10 cellular contexts compared by ENCODE assay signal in genomic region chr2:233083782-233084181, GRCh38. TPM values are rescaled to one million over a fixed set of nuclear protein-coding genes. Genes with fewer than 3 reads are reported as not detected.
DNase-seq lines count a peak whose midpoint lies in the region; ATAC-seq and TF ChIP-seq lines count a peak whose summit lies in the region.
"Had no signal": no experiment of that assay in that cellular context is flagged by ENCODE, and none has a peak within 500 bp of the region (broad histone marks: within the 10 kb centered on the region; RNA-seq: fewer than 3 reads in every experiment).

No MANE protein-coding gene starts in this region.

- peaks cover 86% of the 10 kb centered on the region for H3K4me1 Mint-ChIP-seq in activated CD4-positive, alpha-beta T cell treated with anti-CD3 and anti-CD28 coated beads, Interleukin-2, amount 10 ng/mL, durations not matched to agents 7 days and 5 days
- H3K4me1 Mint-ChIP-seq in activated T-helper 17 cell treated with anti-CD3 and anti-CD28 coated beads, Interleukin-2, amount 50 U/mL, for 72 hours = peaks cover 79% of the 10 kb centered on the region

- H3K27me3 Mint-ChIP-seq in activated CD4-positive, alpha-beta T cell treated with anti-CD3 and anti-CD28 coated beads, Interleukin-2, amount 10 ng/mL, durations not matched to agents 7 days and 5 days = no peaks in the 10 kb centered on the region
- no peaks in the 10 kb centered on the region for H3K27me3 Mint-ChIP-seq in activated T-helper 17 cell treated with anti-CD3 and anti-CD28 coated beads, Interleukin-2, amount 50 U/mL, for 72 hours

- no peak for TF ChIP-seq CTCF in left lung (IDR thresholded peaks at IDR 0.05)

- intact Hi-C loops in left lung (cut with DNase I) = no loop called here

- peaks cover 83% of the 10 kb centered on the region for H3K36me3 Mint-ChIP-seq in activated CD4-positive, alpha-beta T cell treated with anti-CD3 and anti-CD28 coated beads, Interleukin-2, amount 10 ng/mL, durations not matched to agents 7 days and 5 days (ENCODE audit: low read depth)
- H3K36me3 Mint-ChIP-seq in activated T-helper 17 cell treated with anti-CD3 and anti-CD28 coated beads, Interleukin-2, amount 50 U/mL, for 72 hours (ENCODE audit: low read depth) = peaks cover 87% of the 10 kb centered on the region

- H3K9ac ChIP-seq in subcutaneous abdominal adipose tissue (ENCODE audit: low read length in 5 of 5) = no peak overlapping the region

- H3K4me1 ChIP-seq in left lung = peaks cover 11 to 100% of the 10 kb centered on the region in 2 donors
- H3K4me1 ChIP-seq in subcutaneous abdominal adipose tissue (ENCODE audit: control insufficient read depth in 5 of 5, insufficient read depth in 5 of 5, low read length in 5 of 5) = peaks cover 6 to 88% (median 45%) of the 10 kb centered on the region in 5 donors

- no peak for ATAC-seq in activated T-helper 17 cell treated with anti-CD3 and anti-CD28 coated beads, Interleukin-2, amount 50 U/mL, for 72 hours (replicated peaks)
- no peak for ATAC-seq in left lung
- ATAC-seq: SK-N-SH treated with all-trans-retinoic acid at 6 μM for 48 hours had no signal

- H3K27ac ChIP-seq in left lung (peak overlapping the region; percentile 83 to 96), subcutaneous abdominal adipose tissue (ENCODE audit: low read depth, low read length) (peak overlapping the region; percentile 77)

- peak overlapping the region in 1 of 2 donors; percentile 6 for H3K4me3 ChIP-seq in left lung
- H3K4me3 ChIP-seq in subcutaneous abdominal adipose tissue (ENCODE audit: low read depth in 1 of 5, low read length in 5 of 5) = peak overlapping the region in 1 of 5 donors; percentile 39

- DNase-seq in activated CD4-positive, alpha-beta T cell treated with anti-CD3 and anti-CD28 coated beads, Interleukin-2, amount 10 ng/mL, durations not matched to agents 7 days and 5 days = no peak
- no peak for DNase-seq in activated CD4-positive, alpha-beta T cell treated with anti-CD3 and anti-CD28 coated beads, Interleukin-2, amount 50 U/mL, for 4 hours
- DNase-seq in left lung = no peak
- no peak for DNase-seq in NCI-H187 (lab: John Stamatoyannopoulos, UW)
- DNase-seq in NOMO-1 (lab: John Stamatoyannopoulos, UW; ENCODE audit: unreplicated experiment in 2 of 2) = no peak
- DNase-seq in NCI-H524 (lab: John Stamatoyannopoulos, UW) = no peak
- DNase-seq: NCI-H2227 treated with DMSO at 0.1 percent for 48 hours had no signal

- H3K9me3 Mint-ChIP-seq in activated CD4-positive, alpha-beta T cell treated with anti-CD3 and anti-CD28 coated beads, Interleukin-2, amount 10 ng/mL, durations not matched to agents 7 days and 5 days = no peaks in the 10 kb centered on the region
- no peaks in the 10 kb centered on the region for H3K9me3 Mint-ChIP-seq in activated T-helper 17 cell treated with anti-CD3 and anti-CD28 coated beads, Interleukin-2, amount 50 U/mL, for 72 hours

- H3K27me3 ChIP-seq in left lung (no peaks in the 10 kb centered on the region), subcutaneous abdominal adipose tissue (ENCODE audit: control insufficient read depth in 5 of 5, insufficient read depth in 4 of 5, low read length in 5 of 5) (no peaks in the 10 kb centered on the region)

- H3K27ac Mint-ChIP-seq in activated CD4-positive, alpha-beta T cell treated with anti-CD3 and anti-CD28 coated beads, Interleukin-2, amount 10 ng/mL, durations not matched to agents 7 days and 5 days = peak overlapping the region; percentile 88
- H3K27ac Mint-ChIP-seq in activated T-helper 17 cell treated with anti-CD3 and anti-CD28 coated beads, Interleukin-2, amount 50 U/mL, for 72 hours = peak overlapping the region; percentile 98

- CTCF ChIA-PET in activated CD4-positive, alpha-beta T cell treated with anti-CD3 and anti-CD28 coated beads, Interleukin-2, amount 10 ng/mL, durations not matched to agents 7 days and 5 days (lab: Charles Lee) = interaction anchor here (0.6 to 7.9 kb wide), 7 partner anchors 8 to 184 kb away, joined by 3 to 57 read pairs (median 4); partner anchors contain the start of gene INPP5D

- no peaks in the 10 kb centered on the region for H3K9me3 ChIP-seq in left lung
- H3K9me3 ChIP-seq in subcutaneous abdominal adipose tissue (ENCODE audit: control insufficient read depth in 5 of 5, low read length in 5 of 5) = no peaks in the 10 kb centered on the region

- POLR2A ChIA-PET in activated CD4-positive, alpha-beta T cell treated with anti-CD3 and anti-CD28 coated beads, Interleukin-2, amount 10 ng/mL, durations not matched to agents 7 days and 5 days (lab: Charles Lee) = no interaction called here

- H3K36me3 ChIP-seq in left lung = peaks cover 0 to 6% of the 10 kb centered on the region in 2 donors
- H3K36me3 ChIP-seq in subcutaneous abdominal adipose tissue (ENCODE audit: control insufficient read depth in 5 of 5, insufficient read depth in 5 of 5, low read length in 5 of 5) = peaks cover 0 to 12% (median 11%) of the 10 kb centered on the region in 5 donors

- peak overlapping the region; percentile 65 for H3K4me3 Mint-ChIP-seq in activated CD4-positive, alpha-beta T cell treated with anti-CD3 and anti-CD28 coated beads, Interleukin-2, amount 10 ng/mL, durations not matched to agents 7 days and 5 days
- peak overlapping the region; percentile 72 for H3K4me3 Mint-ChIP-seq in activated T-helper 17 cell treated with anti-CD3 and anti-CD28 coated beads, Interleukin-2, amount 50 U/mL, for 72 hours

RNA-seq across cellular contexts. Expression of gene INPP5D, which starts 23.6 kb away (rescaled TPM):
- 100 to 1,000 TPM; 121 to 138 TPM for total RNA-seq in activated CD4-positive, alpha-beta T cell treated with anti-CD3 and anti-CD28 coated beads, Interleukin-2, amount 10 ng/mL, durations not matched to agents 7 days and 5 days
- total RNA-seq in activated T-helper 17 cell treated with anti-CD3 and anti-CD28 coated beads, Interleukin-2, amount 50 U/mL, for 72 hours = 10 to 100 TPM; 81.6 to 89.8 TPM
- total RNA-seq in left lung = 10 to 100 TPM; 15.3 to 40.5 TPM

RNA-seq across cellular contexts. Expression of gene NEU2, which starts 51.3 kb away (rescaled TPM):
- total RNA-seq in activated CD4-positive, alpha-beta T cell treated with anti-CD3 and anti-CD28 coated beads, Interleukin-2, amount 10 ng/mL, durations not matched to agents 7 days and 5 days = not detected
- not detected for total RNA-seq in activated T-helper 17 cell treated with anti-CD3 and anti-CD28 coated beads, Interleukin-2, amount 50 U/mL, for 72 hours
- total RNA-seq in left lung = not detected
